In genomic region chr17:16492613-16493290, GRCh38 we compare ENCODE assay signal across 8 cellular contexts. TPM values are rescaled to one million over a fixed set of nuclear protein-coding genes. Genes with fewer than 3 reads are reported as not detected.
A peak's percentile ranks its signal among the peaks of the same experiment; 100 is the strongest.
DNase-seq lines count a peak whose midpoint lies in the region; ATAC-seq, FAIRE-seq and TF ChIP-seq lines count a peak whose summit lies in the region.

No MANE protein-coding gene starts in this region.

- no peak for DNase-seq in activated T-cell treated with anti-CD3 and anti-CD28 coated beads, Interleukin-2, amount 50 U/mL, for 4 hours
- no peak for DNase-seq in activated T-cell treated with anti-CD3 and anti-CD28 coated beads, Interleukin-2, amount 50 U/mL, for 1 hour
- DNase-seq in astrocyte of the cerebellum (ENCODE audit: low read depth) (no peak), transverse colon (no peak), small intestine (no peak), NCI-H526 (lab: John Stamatoyannopoulos, UW) (no peak)

- H3K9me3 Mint-ChIP-seq in activated T-cell treated with anti-CD3 and anti-CD28 coated beads, Interleukin-2, amount 50 U/mL, for 4 hours: no peaks in the 10 kb centered on the region

- H3K27ac ChIP-seq in mesodermal cell (ENCODE audit: low read depth, low read length, severe bottlenecking): no peak overlapping the region
- peak overlapping the region; percentile 57 to 87 (median 72) for H3K27ac ChIP-seq in transverse colon
- peak overlapping the region in 1 of 2 donors; percentile 14 for H3K27ac ChIP-seq in small intestine (ENCODE audit: low read depth in 1 of 2, low read length in 1 of 2)

- TF ChIP-seq EP300 in transverse colon (IDR thresholded peaks at IDR 0.05; ENCODE audit: low read depth): no peak

- no peaks in the 10 kb centered on the region for H3K27me3 ChIP-seq in transverse colon
- H3K27me3 ChIP-seq in small intestine (ENCODE audit: control insufficient read depth in 2 of 2, insufficient read depth in 2 of 2, low read length in 2 of 2): no peaks in the 10 kb centered on the region

- intact Hi-C loops in transverse colon (cut with DNase I; ENCODE audit: low total_unique reads): no loop called here

- no peaks in the 10 kb centered on the region for H3K36me3 Mint-ChIP-seq in activated T-cell treated with anti-CD3 and anti-CD28 coated beads, Interleukin-2, amount 50 U/mL, for 4 hours (ENCODE audit: insufficient read depth)

- H3K4me3 Mint-ChIP-seq in activated T-cell treated with anti-CD3 and anti-CD28 coated beads, Interleukin-2, amount 50 U/mL, for 4 hours: peak overlapping the region; percentile 79

- peaks cover 10% of the 10 kb centered on the region for H3K4me1 Mint-ChIP-seq in activated T-cell treated with anti-CD3 and anti-CD28 coated beads, Interleukin-2, amount 50 U/mL, for 4 hours (ENCODE audit: low read depth)

- H3K36me3 ChIP-seq in mesodermal cell (ENCODE audit: control insufficient read depth, insufficient read depth, low read length) (no peaks in the 10 kb centered on the region), transverse colon (no peaks in the 10 kb centered on the region), small intestine (ENCODE audit: control insufficient read depth in 2 of 2, insufficient read depth in 2 of 2, low read length in 2 of 2) (peaks cover 0 to 3% of the 10 kb centered on the region in 2 donors)

- FAIRE-seq in small intestine (lab: Jason Lieb, UNC): no peak

- H3K9me3 ChIP-seq in mesodermal cell (ENCODE audit: control insufficient read depth, low read length): no peaks in the 10 kb centered on the region
- no peaks in the 10 kb centered on the region for H3K9me3 ChIP-seq in transverse colon
- no peaks in the 10 kb centered on the region for H3K9me3 ChIP-seq in small intestine (ENCODE audit: control insufficient read depth, low read depth)

- H3K4me1 ChIP-seq in mesodermal cell (ENCODE audit: control insufficient read depth, insufficient read depth, low read length, poor library complexity, severe bottlenecking): peaks cover 15% of the 10 kb centered on the region
- H3K4me1 ChIP-seq in transverse colon: peaks cover 12 to 54% (median 43%) of the 10 kb centered on the region in 4 donors
- H3K4me1 ChIP-seq in small intestine (ENCODE audit: control insufficient read depth in 2 of 2, insufficient read depth in 1 of 2, low read depth in 1 of 2, low read length in 1 of 2): peaks cover 3 to 5% of the 10 kb centered on the region in 2 donors

- 78 to 83% methylated on average over 23 of the region's 24 CpGs for WGBS in mesodermal cell (ENCODE audit: insufficient coverage in 2 of 2), 2 experiments
- 87% methylated on average over 24 of the region's 24 CpGs; no CpG with 5 or more reads in 1 of the 2 donors for WGBS in transverse colon (ENCODE audit: low coverage in 1 of 2), 2 donors
- 79 to 81% (median 79%) methylated on average over 24 of the region's 24 CpGs for WGBS in small intestine, 3 donors

- TF ChIP-seq POLR2A in transverse colon (IDR thresholded peaks at IDR 0.05): no peak

- TF ChIP-seq CTCF in astrocyte of the cerebellum (IDR thresholded peaks at IDR 0.05; ENCODE audit: low read depth, low read length, missing control alignments) (no peak), transverse colon (IDR thresholded peaks at IDR 0.05) (no peak)

- H3K4me3 ChIP-seq in astrocyte of the cerebellum (ENCODE audit: low read depth, low read length): peak overlapping the region; percentile 40
- peak overlapping the region; percentile 26 for H3K4me3 ChIP-seq in mesodermal cell (ENCODE audit: extremely low read depth, insufficient read depth, low read length, poor library complexity, severe bottlenecking)
- H3K4me3 ChIP-seq in transverse colon: peak overlapping the region; percentile 53 to 84 (median 58)
- H3K4me3 ChIP-seq in small intestine (ENCODE audit: low read depth in 1 of 2, low read length in 2 of 2): peak overlapping the region in 1 of 2 donors; percentile 96

- no peak for ATAC-seq in activated T-cell treated with anti-CD3 and anti-CD28 coated beads, Interleukin-2, amount 50 U/mL, for 4 hours
- ATAC-seq in HG03442 (IDR thresholded peaks at IDR 0.05; ENCODE audit: unreplicated experiment): no peak

- in situ Hi-C loops in astrocyte of the cerebellum (cut with HindIII; ENCODE audit: low sequenced_read_pairs) (no loop called here), transverse colon (cut with MboI; ENCODE audit: low pct_ligation_motif_present in 1 of 4, low pct_unique_long_range_greater_than_20kb in 1 of 4, low sequenced_read_pairs in 3 of 4) (no loop called here)

- peaks cover 1% of the 10 kb centered on the region for H3K27me3 Mint-ChIP-seq in activated T-cell treated with anti-CD3 and anti-CD28 coated beads, Interleukin-2, amount 50 U/mL, for 4 hours (ENCODE audit: low read depth)

RNA-seq across cellular contexts. Expression of gene LRRC75A, which starts 0.8 kb away (rescaled TPM):
- under 1 TPM; 0.84 to 0.96 (median 0.87) TPM for total RNA-seq in activated T-cell treated with anti-CD3 and anti-CD28 coated beads, Interleukin-2, amount 50 U/mL, for 4 hours
- 1.3 TPM for polyA plus RNA-seq in mesodermal cell (2013, experiment 1 of 2)
- 1.3 TPM for polyA plus RNA-seq in mesodermal cell (2013, experiment 2 of 2)
- 100 to 1,000 TPM in 2 of 4 donors, 10 to 100 TPM in 2; 67.9 to 194 (median 115) TPM for total RNA-seq in transverse colon
- 100 to 1,000 TPM in 1 of 3 donors, 10 to 100 TPM in 2; 30.5 to 130 (median 80.5) TPM for polyA plus RNA-seq in small intestine

Comparison
In these comparisons a context has a peak if more than half of its experiments do, and no peak if none do; other contexts are left out.
1. RNA of gene LRRC75A, which starts 0.8 kb away (total RNA-seq): 67.9 to 194 TPM in transverse colon; 0.84 to 0.96 TPM in activated T-cell treated with anti-CD3 and anti-CD28 coated beads, Interleukin-2, amount 50 U/mL, for 4 hours; every median in the first group is over 10 times any median in the second.